In genomic region chr15:62961134-62961533, GRCh38 we compare ENCODE assay signal across 1 cellular context.
TF ChIP-seq lines count a peak whose summit lies in the region.

No MANE protein-coding gene starts in this region.

TF ChIP-seq in GM23338, 12 proteins besides CTCF, POLR2A, EP300 and RAD21 (continued from another document):
- TF ChIP-seq ZNF462 (CRISPR knock-in tag; IDR thresholded peaks at IDR 0.05) = no peak
